In genomic region chr10:13840036-13840435, GRCh38 we compare ENCODE assay signal across 22 cellular contexts.
DNase-seq lines count a peak whose midpoint lies in the region; ATAC-seq and TF ChIP-seq lines count a peak whose summit lies in the region.
"Had no signal": no experiment of that assay in that cellular context is flagged by ENCODE, and none has a peak within 500 bp of the region (broad histone marks: within the 10 kb centered on the region; RNA-seq: fewer than 3 reads in every experiment).

No MANE protein-coding gene starts in this region.

- TF ChIP-seq CTCF in coronary artery (IDR thresholded peaks at IDR 0.05) (no peak), osteocyte (IDR thresholded peaks at IDR 0.05) (no peak)

- no peak for ATAC-seq in naive thymus-derived CD8-positive, alpha-beta T cell
- ATAC-seq in GM21786 (IDR thresholded peaks at IDR 0.05; ENCODE audit: unreplicated experiment), result no peak
- ATAC-seq: activated naive CD8-positive, alpha-beta T cell treated with anti-CD3 and anti-CD28 coated beads, Interleukin-2, amount 50 U/mL, for 24 hours; stimulated activated naive CD8-positive, alpha-beta T cell treated with anti-CD3 and anti-CD28 coated beads, Interleukin-15, amount 100 ng/mL, for 72 hours had no signal

- no peaks in the 10 kb centered on the region for H3K9me3 Mint-ChIP-seq in osteocyte (ENCODE audit: unreplicated experiment)
- H3K9me3 Mint-ChIP-seq in naive thymus-derived CD8-positive, alpha-beta T cell, result peaks cover 0 to 17% (median 0%) of the 10 kb centered on the region in 9 donors

- peaks cover under 1% of the 10 kb centered on the region for H3K4me1 ChIP-seq in HUES48 (ENCODE audit: control insufficient read depth, insufficient read depth, low read length)
- H3K4me1 ChIP-seq in effector memory CD4-positive, alpha-beta T cell (ENCODE audit: control insufficient read depth, insufficient read depth, low read length, poor library complexity, severe bottlenecking), result no peaks in the 10 kb centered on the region

- H3K4me3 ChIP-seq in HUES48 (ENCODE audit: low read depth, low read length) (no peak overlapping the region), coronary artery (no peak overlapping the region)
- no peak overlapping the region for H3K4me3 ChIP-seq in effector memory CD4-positive, alpha-beta T cell (ENCODE audit: insufficient read depth, low read depth, low read length, poor library complexity, severe bottlenecking)
- H3K4me3 ChIP-seq: BLaER1 treated with 17β-estradiol and CSF1 and Interleukin-3, amounts not matched to agents 10 nM and 100 nM; neural progenitor cell; Peyer's patch; upper lobe of left lung had no signal

- H3K4me1 Mint-ChIP-seq in osteocyte (ENCODE audit: unreplicated experiment), result peaks cover 73% of the 10 kb centered on the region
- H3K4me1 Mint-ChIP-seq in naive thymus-derived CD8-positive, alpha-beta T cell, result peaks cover 0 to 4% (median 2%) of the 10 kb centered on the region in 4 donors
- H3K4me1 Mint-ChIP-seq: activated naive CD8-positive, alpha-beta T cell treated with anti-CD3 and anti-CD28 coated beads, Interleukin-2, amount 50 U/mL, for 24 hours; stimulated activated naive CD8-positive, alpha-beta T cell treated with anti-CD3 and anti-CD28 coated beads, Interleukin-15, amount 100 ng/mL, for 72 hours had no signal

- peaks cover 9% of the 10 kb centered on the region for H3K9me3 ChIP-seq in HUES48 (ENCODE audit: control insufficient read depth, insufficient read depth, low read length)
- no peaks in the 10 kb centered on the region for H3K9me3 ChIP-seq in effector memory CD4-positive, alpha-beta T cell (ENCODE audit: control insufficient read depth, low read length)
- H3K9me3 ChIP-seq: upper lobe of left lung had no signal

- peak overlapping the region; percentile 48 for H3K27ac ChIP-seq in HUES48 (ENCODE audit: low read depth, low read length)
- peak overlapping the region; percentile 62 to 89 for H3K27ac ChIP-seq in coronary artery
- no peak overlapping the region for H3K27ac ChIP-seq in effector memory CD4-positive, alpha-beta T cell (ENCODE audit: insufficient read depth, low read length, poor library complexity, severe bottlenecking)
- H3K27ac ChIP-seq: BLaER1 treated with 17β-estradiol and CSF1 and Interleukin-3, amounts not matched to agents 10 nM and 100 nM; neural progenitor cell; WERI-Rb-1 had no signal

- H3K27me3 Mint-ChIP-seq in osteocyte (ENCODE audit: unreplicated experiment), result no peaks in the 10 kb centered on the region
- peaks cover 0 to 4% (median under 1%) of the 10 kb centered on the region in 5 donors for H3K27me3 Mint-ChIP-seq in naive thymus-derived CD8-positive, alpha-beta T cell
- H3K27me3 Mint-ChIP-seq: activated naive CD8-positive, alpha-beta T cell treated with anti-CD3 and anti-CD28 coated beads, Interleukin-2, amount 50 U/mL, for 24 hours; stimulated activated naive CD8-positive, alpha-beta T cell treated with anti-CD3 and anti-CD28 coated beads, Interleukin-15, amount 100 ng/mL, for 72 hours had no signal

- no peak overlapping the region for H3K9ac ChIP-seq in HUES48 (ENCODE audit: low read depth, low read length)
- H3K9ac ChIP-seq: BLaER1 treated with 17β-estradiol and CSF1 and Interleukin-3, amounts not matched to agents 10 nM and 100 nM; neural progenitor cell had no signal

- POLR2A ChIA-PET in naive thymus-derived CD8-positive, alpha-beta T cell (lab: Charles Lee), result no interaction called here

- DNase-seq in A172 (ENCODE audit: low spot score) (peak; percentile 22), coronary artery (ENCODE audit: low spot score) (no peak), osteocyte (ENCODE audit: extremely low spot score, unreplicated experiment) (no peak)
- DNase-seq in naive thymus-derived CD8-positive, alpha-beta T cell, result no peak
- no peak for DNase-seq in effector memory CD4-positive, alpha-beta T cell
- DNase-seq in activated naive CD4-positive, alpha-beta T cell (lab: John Stamatoyannopoulos, UW), result no peak
- DNase-seq: activated effector memory CD4-positive, alpha-beta T cell treated with anti-CD3 and anti-CD28 coated beads, Interleukin-2, amount 50 U/mL, for 16 hours; activated naive CD8-positive, alpha-beta T cell treated with anti-CD3 and anti-CD28 coated beads, Interleukin-2, amount 50 U/mL, for 24 hours; cortex of kidney; H7; MM.1S; NCI-H1436; NK-92 treated with Interleukin-12 subunit alpha and Interleukin-12 subunit beta, amount 100 ng/mL, for 24 hours; Peyer's patch; stimulated activated CD4-positive, alpha-beta T cell treated with anti-CD3 and anti-CD28 coated beads, Interleukin-4, amount 100 ng/mL, for 4 hours; stimulated activated naive CD8-positive, alpha-beta T cell treated with anti-CD3 and anti-CD28 coated beads, Interleukin-15, amount 100 ng/mL, for 72 hours; upper lobe of left lung; WERI-Rb-1 had no signal

- H3K36me3 Mint-ChIP-seq in osteocyte (ENCODE audit: unreplicated experiment), result peaks cover 21% of the 10 kb centered on the region
- H3K36me3 Mint-ChIP-seq in naive thymus-derived CD8-positive, alpha-beta T cell, result peaks cover 0 to 6% (median 4%) of the 10 kb centered on the region in 3 donors

- no peaks in the 10 kb centered on the region for H3K36me3 ChIP-seq in HUES48 (ENCODE audit: control insufficient read depth, insufficient read depth, low read length)
- H3K36me3 ChIP-seq in effector memory CD4-positive, alpha-beta T cell (ENCODE audit: control insufficient read depth, insufficient read depth, low read length), result no peaks in the 10 kb centered on the region
- H3K36me3 ChIP-seq: BLaER1 treated with 17β-estradiol and CSF1 and Interleukin-3, amounts not matched to agents 10 nM and 100 nM; neural progenitor cell; Peyer's patch; upper lobe of left lung; WERI-Rb-1 had no signal

- H3K27me3 ChIP-seq in HUES48 (ENCODE audit: control insufficient read depth, insufficient read depth, low read length), result no peaks in the 10 kb centered on the region
- no peaks in the 10 kb centered on the region for H3K27me3 ChIP-seq in effector memory CD4-positive, alpha-beta T cell (replicated peaks; ENCODE audit: control insufficient read depth, insufficient read depth, low read length, poor library complexity, severe bottlenecking)
- H3K27me3 ChIP-seq: BLaER1 treated with 17β-estradiol and CSF1 and Interleukin-3, amounts not matched to agents 10 nM and 100 nM; neural progenitor cell; Peyer's patch; upper lobe of left lung had no signal

- no peak overlapping the region for H3K4me3 Mint-ChIP-seq in osteocyte (ENCODE audit: unreplicated experiment)
- no peak overlapping the region for H3K4me3 Mint-ChIP-seq in naive thymus-derived CD8-positive, alpha-beta T cell
- H3K4me3 Mint-ChIP-seq: activated naive CD8-positive, alpha-beta T cell treated with anti-CD3 and anti-CD28 coated beads, Interleukin-2, amount 50 U/mL, for 24 hours; neural progenitor cell; stimulated activated naive CD8-positive, alpha-beta T cell treated with anti-CD3 and anti-CD28 coated beads, Interleukin-15, amount 100 ng/mL, for 72 hours had no signal

- H3K27ac Mint-ChIP-seq in osteocyte (ENCODE audit: unreplicated experiment), result peak overlapping the region; percentile 86
- no peak overlapping the region for H3K27ac Mint-ChIP-seq in naive thymus-derived CD8-positive, alpha-beta T cell
- H3K27ac Mint-ChIP-seq: activated naive CD8-positive, alpha-beta T cell treated with anti-CD3 and anti-CD28 coated beads, Interleukin-2, amount 50 U/mL, for 24 hours; neural progenitor cell had no signal
